19 cellular contexts compared by ENCODE assay signal in genomic region chr13:51996660-51997059, GRCh38. TPM values are rescaled to one million over a fixed set of nuclear protein-coding genes. Genes with fewer than 3 reads are reported as not detected.
DNase-seq lines count a peak whose midpoint lies in the region; ATAC-seq, FAIRE-seq and TF ChIP-seq lines count a peak whose summit lies in the region.
"Had no signal": no experiment of that assay in that cellular context is flagged by ENCODE, and none has a peak within 500 bp of the region (broad histone marks: within the 10 kb centered on the region; RNA-seq: fewer than 3 reads in every experiment).

No MANE protein-coding gene starts in this region.

- intact Hi-C loops in pancreas (cut with DNase I), result no loop called here

- TF ChIP-seq POLR2A in gastroesophageal sphincter (IDR thresholded peaks at IDR 0.05), result no peak

- FAIRE-seq in pancreas (lab: Jason Lieb, UNC), result no peak
- FAIRE-seq: GM19239, H54 had no signal

- H3K9me3 ChIP-seq in gastroesophageal sphincter (no peaks in the 10 kb centered on the region), pancreas (no peaks in the 10 kb centered on the region), right atrium auricular region (no peaks in the 10 kb centered on the region)

- 88 to 90% methylated on average over 2 to 3 of the region's 3 CpGs for WGBS in gastroesophageal sphincter (ENCODE audit: low coverage in 1 of 2), 2 donors
- 61 to 67% methylated on average over 3 of the region's 3 CpGs for WGBS in pancreas, 2 donors

- DNase-seq in pancreas (no peak), COLO829 (ENCODE audit: low spot score) (no peak), right atrium auricular region (ENCODE audit: low spot score) (no peak)
- DNase-seq: Calu3; CD4-positive, alpha-beta T cell; NCI-H1436; NCI-H2029; NCI-H2171; NCI-H446 treated with DMSO at 0.1 percent for 48 hours; NCI-H748 treated with DMSO at 0.1 percent for 48 hours; PC-9 had no signal

- H3K36me3 ChIP-seq in gastroesophageal sphincter (no peaks in the 10 kb centered on the region), pancreas (no peaks in the 10 kb centered on the region), right atrium auricular region (no peaks in the 10 kb centered on the region)

- peaks cover 3 to 44% (median 16%) of the 10 kb centered on the region in 3 donors for H3K4me1 ChIP-seq in gastroesophageal sphincter
- H3K4me1 ChIP-seq in pancreas, result peaks cover 18 to 34% (median 23%) of the 10 kb centered on the region in 3 donors
- peaks cover 0 to 30% of the 10 kb centered on the region in 2 donors for H3K4me1 ChIP-seq in right atrium auricular region

- H3K27ac ChIP-seq in C4-2B (peak overlapping the region; percentile 89), VCaP (peak overlapping the region; percentile 92), gastroesophageal sphincter (peak overlapping the region in 3 of 4 donors; percentile 25 to 67 (median 60)), pancreas (peak overlapping the region in 3 of 4 donors; percentile 61 to 83 (median 78)), right atrium auricular region (no peak overlapping the region)
- H3K27ac ChIP-seq: KMS-11, PC-9 had no signal

- H3K4me3 ChIP-seq in gastroesophageal sphincter (no peak overlapping the region), pancreas (no peak overlapping the region), right atrium auricular region (no peak overlapping the region)
- H3K4me3 ChIP-seq: PC-9 had no signal

- no peak for TF ChIP-seq CTCF in C4-2B (conservative IDR thresholded peaks at IDR 0.05)
- no peak for TF ChIP-seq CTCF in VCaP (conservative IDR thresholded peaks at IDR 0.05)
- no peak for TF ChIP-seq CTCF in gastroesophageal sphincter (IDR thresholded peaks at IDR 0.05)
- TF ChIP-seq CTCF in pancreas (IDR thresholded peaks at IDR 0.05), result no peak
- no peak for TF ChIP-seq CTCF in right atrium auricular region (IDR thresholded peaks at IDR 0.05)

- ATAC-seq in gastroesophageal sphincter, result no peak
- ATAC-seq in pancreas, result no peak
- no peak for ATAC-seq in HG02588 (IDR thresholded peaks at IDR 0.05; ENCODE audit: unreplicated experiment)
- no peak for ATAC-seq in GM18909 (IDR thresholded peaks at IDR 0.05; ENCODE audit: poor library complexity, unreplicated experiment)

- no peak for TF ChIP-seq EP300 in gastroesophageal sphincter (IDR thresholded peaks at IDR 0.05)

- no peaks in the 10 kb centered on the region for H3K27me3 ChIP-seq in gastroesophageal sphincter
- no peaks in the 10 kb centered on the region for H3K27me3 ChIP-seq in pancreas
- no peaks in the 10 kb centered on the region for H3K27me3 ChIP-seq in right atrium auricular region

RNA-seq across cellular contexts. Expression of gene ATP7B, which starts 14.6 kb away (rescaled TPM):
- total RNA-seq in gastroesophageal sphincter (1 to 10 TPM; 3.2 to 8.1 (median 6.7) TPM), pancreas (1 to 10 TPM; 2.3 to 6.0 (median 3.5) TPM), right atrium auricular region (1 to 10 TPM; 4.3 to 6.5 TPM)
- 1 to 10 TPM; 2.0 to 2.3 TPM for polyA plus RNA-seq in pancreas

RNA-seq across cellular contexts. Expression of gene ALG11, which starts 15.5 kb away (rescaled TPM):
- total RNA-seq in gastroesophageal sphincter (10 to 100 TPM; 15.2 to 21.9 (median 19.6) TPM), pancreas (10 to 100 TPM; 11.8 to 22.1 (median 17.6) TPM), right atrium auricular region (10 to 100 TPM; 10.5 to 19.2 TPM)
- polyA plus RNA-seq in pancreas, result 1 to 10 TPM; 2.5 to 3.1 TPM

RNA-seq across cellular contexts. Expression of gene UTP14C, which starts 27.8 kb away (rescaled TPM):
- total RNA-seq in gastroesophageal sphincter, result 10 to 100 TPM; 18.5 to 25.4 (median 19.8) TPM
- 1 to 10 TPM; 4.4 to 10.0 (median 7.4) TPM for total RNA-seq in pancreas
- polyA plus RNA-seq in pancreas, result 1 to 10 TPM; 1.7 to 5.0 TPM
- total RNA-seq in right atrium auricular region, result 10 to 100 TPM; 13.1 to 15.0 TPM

Comparison
In these comparisons a context has a peak if more than half of its experiments do, and no peak if none do; other contexts are left out.
1. H3K27ac ChIP-seq: peak in C4-2B (single experiment), VCaP (single experiment), gastroesophageal sphincter (3 of 4) and pancreas (3 of 4); none in right atrium auricular region (0 of 2).